Comparison of ENCODE assay signal across 11 cellular contexts in the genomic region with DNA sequence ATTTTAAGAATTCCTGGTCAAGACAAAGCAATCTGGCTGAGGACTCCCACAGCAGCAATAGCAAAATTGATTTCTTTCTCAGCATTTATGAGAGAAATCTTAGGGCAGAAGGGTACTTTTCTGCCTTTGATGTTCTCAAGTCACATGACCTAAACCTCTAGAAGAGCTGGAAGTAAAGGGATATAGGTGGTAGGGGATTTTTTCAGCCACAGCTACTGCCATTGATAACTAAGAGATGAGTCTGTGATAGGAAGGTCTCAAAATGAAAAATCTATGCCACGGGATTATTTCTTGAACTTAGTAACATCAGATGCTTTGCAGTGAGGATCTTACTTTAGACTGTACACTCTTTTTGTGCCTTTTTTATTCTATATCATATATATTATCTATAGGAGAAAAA.
"Had no signal": no experiment of that assay in that cellular context is flagged by ENCODE, and none has a peak within 500 bp of the region (broad histone marks: within the 10 kb centered on the region; RNA-seq: fewer than 3 reads in every experiment).

No MANE protein-coding gene starts in this region.

- H3K9me3 ChIP-seq: left ventricle myocardium inferior, stomach, thoracic aorta had no signal

- H3K4me3 Mint-ChIP-seq: brain; dendritic cell treated with granulocyte-macrophage colony-stimulating factor and Interleukin-4, amounts not matched to agents 40 ng/mL and 50 ng/mL, for 4 days; memory B cell had no signal

- H3K4me3 ChIP-seq: hepatocyte, left ventricle myocardium inferior, stomach, thoracic aorta had no signal

- H3K27ac Mint-ChIP-seq: brain; dendritic cell treated with granulocyte-macrophage colony-stimulating factor and Interleukin-4, amounts not matched to agents 40 ng/mL and 50 ng/mL, for 4 days; memory B cell had no signal

- H3K4me1 ChIP-seq: left ventricle myocardium inferior, stomach had no signal

- H3K4me1 Mint-ChIP-seq: brain, memory B cell had no signal

- H3K4me2 ChIP-seq: hepatocyte had no signal

- H3K9me3 Mint-ChIP-seq: brain; dendritic cell treated with granulocyte-macrophage colony-stimulating factor and Interleukin-4, amounts not matched to agents 40 ng/mL and 50 ng/mL, for 4 days; memory B cell had no signal

- DNase-seq: activated gamma-delta T cell; amygdala; kidney; left ventricle myocardium inferior; stimulated activated CD4-positive, alpha-beta T cell treated with anti-CD3 and anti-CD28 coated beads, Interleukin-2, amount 100 ng/mL, for 48 hours; stomach had no signal

- FAIRE-seq: kidney had no signal

- H3K27me3 Mint-ChIP-seq: brain; dendritic cell treated with granulocyte-macrophage colony-stimulating factor and Interleukin-4, amounts not matched to agents 40 ng/mL and 50 ng/mL, for 4 days; memory B cell had no signal

- H3K27me3 ChIP-seq: hepatocyte, stomach had no signal

- H2AFZ ChIP-seq: hepatocyte had no signal

- H3K27ac ChIP-seq: hepatocyte, left ventricle myocardium inferior, stomach, thoracic aorta had no signal
